ENCODE assay signal across 7 cellular contexts in the genomic region with DNA sequence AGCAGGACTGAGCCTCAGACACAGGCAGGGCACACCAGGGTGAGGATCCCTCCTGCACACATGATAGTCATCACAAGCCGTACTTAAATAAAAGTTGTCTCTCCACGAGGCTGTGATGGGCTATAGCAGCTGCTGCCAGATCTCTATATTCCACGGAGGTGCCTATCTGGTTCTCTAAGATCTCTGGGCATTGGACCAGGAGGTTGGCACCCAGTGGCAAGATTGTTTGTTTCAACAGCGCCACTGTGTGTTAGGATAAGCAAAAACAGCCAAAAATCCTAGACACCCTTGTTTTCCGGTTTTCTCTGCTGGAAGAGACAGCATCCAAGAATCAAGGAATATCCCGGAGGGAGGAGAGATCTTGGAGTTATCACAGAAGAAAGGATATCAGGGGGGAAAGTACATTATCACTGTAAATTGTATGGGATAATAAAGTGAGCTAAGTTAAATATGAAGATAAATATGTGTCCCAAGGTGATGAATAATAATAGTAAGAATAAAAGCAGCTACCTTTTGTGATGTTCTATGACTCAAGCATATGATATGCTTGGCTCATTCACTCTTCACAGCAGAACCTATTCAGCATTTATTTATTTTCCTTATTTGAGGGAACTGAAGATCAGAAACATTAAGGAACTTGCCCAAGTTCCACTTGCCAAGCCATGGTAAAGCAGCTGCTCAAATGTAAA.
DNase-seq lines count a peak whose midpoint lies in the region; ATAC-seq and TF ChIP-seq lines count a peak whose summit lies in the region.

No MANE protein-coding gene starts in this region.

- peak; percentile 60 for DNase-seq in EH (ENCODE audit: low read depth)
- DNase-seq in HT1080 (ENCODE audit: low read depth), result peak; percentile 69
- DNase-seq in RPMI8226, result peak; percentile 75
- DNase-seq in esophagus muscularis mucosa (ENCODE audit: extremely low spot score), result no peak
- peak in 6 of 9 donors; percentile 5 to 43 (median 23) for DNase-seq in naive thymus-derived CD4-positive, alpha-beta T cell

- no peak overlapping the region for H3K4me3 ChIP-seq in esophagus muscularis mucosa
- no peak overlapping the region for H3K4me3 ChIP-seq in naive thymus-derived CD4-positive, alpha-beta T cell (ENCODE audit: low read length)

- peaks cover 0 to 6% (median 0%) of the 10 kb centered on the region in 7 donors for H3K4me1 Mint-ChIP-seq in naive thymus-derived CD4-positive, alpha-beta T cell

- peaks cover 0 to 3% (median 0%) of the 10 kb centered on the region in 11 donors for H3K9me3 Mint-ChIP-seq in naive thymus-derived CD4-positive, alpha-beta T cell

- ATAC-seq in naive thymus-derived CD4-positive, alpha-beta T cell, result peak; percentile 69
- ATAC-seq in HG03432 (IDR thresholded peaks at IDR 0.05; ENCODE audit: unreplicated experiment), result no peak
- no peak for ATAC-seq in GM21529 (IDR thresholded peaks at IDR 0.05; ENCODE audit: unreplicated experiment)

- H3K9me3 ChIP-seq in esophagus muscularis mucosa, result no peaks in the 10 kb centered on the region
- H3K9me3 ChIP-seq in naive thymus-derived CD4-positive, alpha-beta T cell (ENCODE audit: control insufficient read depth in 2 of 3, low read length in 3 of 3), result no peaks in the 10 kb centered on the region

- 39% methylated on average over 6 of the region's 6 CpGs for WGBS in esophagus muscularis mucosa

- no peaks in the 10 kb centered on the region for H3K4me1 ChIP-seq in esophagus muscularis mucosa
- no peaks in the 10 kb centered on the region for H3K4me1 ChIP-seq in naive thymus-derived CD4-positive, alpha-beta T cell (ENCODE audit: control insufficient read depth in 2 of 2, insufficient read depth in 2 of 2, low read length in 2 of 2)

- no peak for TF ChIP-seq EP300 in esophagus muscularis mucosa (IDR thresholded peaks at IDR 0.05)

- H3K27ac Mint-ChIP-seq in naive thymus-derived CD4-positive, alpha-beta T cell, result peak overlapping the region in 1 of 9 donors; percentile 11

- intact Hi-C loops in esophagus muscularis mucosa (cut with DNase I), result no loop called here
- intact Hi-C loops in naive thymus-derived CD4-positive, alpha-beta T cell (cut with micrococcal nuclease), result loop anchor here in 1 of 2 donors (10.0 kb wide), 1 partner anchor 545 kb away; no protein-coding TSS in a partner anchor

- no peaks in the 10 kb centered on the region for H3K27me3 ChIP-seq in esophagus muscularis mucosa
- H3K27me3 ChIP-seq in naive thymus-derived CD4-positive, alpha-beta T cell (ENCODE audit: control insufficient read depth in 2 of 2, insufficient read depth in 2 of 2, low read length in 2 of 2), result no peaks in the 10 kb centered on the region

- no peak for TF ChIP-seq POLR2A in esophagus muscularis mucosa (IDR thresholded peaks at IDR 0.05; ENCODE audit: low read depth)

- peak; percentile 22 to 47 (median 43) for TF ChIP-seq CTCF in esophagus muscularis mucosa (IDR thresholded peaks at IDR 0.05)

- CTCF ChIA-PET in naive thymus-derived CD4-positive, alpha-beta T cell (lab: Charles Lee), result interaction anchor here (0.7 to 1.7 kb wide), 9 partner anchors 18 to 448 kb away, joined by 3 to 8 read pairs (median 4); no protein-coding TSS in a partner anchor

- no peaks in the 10 kb centered on the region for H3K36me3 ChIP-seq in esophagus muscularis mucosa
- H3K36me3 ChIP-seq in naive thymus-derived CD4-positive, alpha-beta T cell (ENCODE audit: control insufficient read depth in 2 of 3, insufficient read depth in 3 of 3, low read length in 3 of 3), result no peaks in the 10 kb centered on the region

- H3K36me3 Mint-ChIP-seq in naive thymus-derived CD4-positive, alpha-beta T cell, result no peaks in the 10 kb centered on the region

- POLR2A ChIA-PET in naive thymus-derived CD4-positive, alpha-beta T cell (lab: Charles Lee), result no interaction called here

- peaks cover 0 to 36% (median 6%) of the 10 kb centered on the region in 5 donors for H3K27me3 Mint-ChIP-seq in naive thymus-derived CD4-positive, alpha-beta T cell

- H3K4me3 Mint-ChIP-seq in naive thymus-derived CD4-positive, alpha-beta T cell, result no peak overlapping the region

- no peak overlapping the region for H3K27ac ChIP-seq in esophagus muscularis mucosa (replicated peaks in 1 of 4)
- H3K27ac ChIP-seq in naive thymus-derived CD4-positive, alpha-beta T cell (ENCODE audit: low read depth, low read length), result no peak overlapping the region
